Comparison of ENCODE assay signal across 7 cellular contexts in genomic region chr16:86863609-86864008, GRCh38.
"Had no signal": no experiment of that assay in that cellular context is flagged by ENCODE, and none has a peak within 500 bp of the region (broad histone marks: within the 10 kb centered on the region; RNA-seq: fewer than 3 reads in every experiment).

No MANE protein-coding gene starts in this region.

- ATAC-seq: GM23338 had no signal

- H2AFZ ChIP-seq: GM23338 had no signal

- FAIRE-seq: H1, H54 had no signal

- H3K4me3 Mint-ChIP-seq: GM23338, H9 had no signal

- H3K27ac Mint-ChIP-seq: GM23338, H9 had no signal

- H3K4me3 ChIP-seq: GM23338 had no signal

- DNase-seq: H9, HCEC 1CT, KBM-7 had no signal

- H3K4me1 Mint-ChIP-seq: H9 had no signal

- H3K27ac ChIP-seq: KMS-11 had no signal

- H3K9ac ChIP-seq: KMS-11 had no signal

- H3K4me2 ChIP-seq: GM23338, KMS-11 had no signal
